Comparison of ENCODE assay signal across 21 cellular contexts in the genomic region with DNA sequence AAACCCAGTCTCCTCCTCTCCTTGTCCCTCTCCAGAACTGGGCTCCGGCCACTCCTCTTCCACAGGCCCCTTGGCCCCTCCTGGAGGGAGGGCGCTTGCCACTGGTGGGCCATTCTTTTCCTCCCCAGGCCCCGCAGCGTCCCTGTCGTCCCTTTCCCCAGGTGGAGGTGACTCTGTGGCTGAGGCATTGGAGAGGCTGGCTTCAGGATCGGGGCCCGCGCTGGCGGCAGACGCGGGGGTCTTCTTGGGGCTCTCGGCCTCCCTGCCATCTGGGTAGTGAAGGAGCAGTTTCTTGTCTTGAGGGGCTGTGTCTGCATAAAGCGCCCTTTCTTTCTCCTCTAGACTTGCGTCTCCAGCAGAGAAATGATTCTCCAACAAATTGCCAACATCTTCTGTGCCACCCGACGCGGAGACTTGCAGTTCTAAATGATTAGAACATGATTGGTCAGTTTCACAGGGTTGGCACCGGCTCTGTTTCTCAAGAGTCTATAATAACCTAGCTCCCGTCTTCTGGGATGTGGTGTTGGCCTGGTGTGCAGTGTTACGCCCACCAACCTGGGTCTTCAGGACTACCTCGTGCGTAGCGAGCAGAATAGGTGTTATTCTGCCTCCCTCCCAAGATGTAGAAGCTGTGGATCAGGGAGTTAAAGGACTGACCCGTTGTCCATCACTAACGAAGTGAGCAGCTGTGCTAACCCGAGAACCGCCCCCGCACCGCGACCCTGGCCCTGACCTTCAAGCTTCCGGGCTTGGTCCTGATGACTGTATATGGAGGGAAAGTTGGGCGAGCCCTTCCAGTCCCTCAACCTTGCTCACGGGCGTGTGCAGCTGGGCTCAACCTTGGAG. TPM values are rescaled to one million over a fixed set of nuclear protein-coding genes. Genes with fewer than 3 reads are reported as not detected.
DNase-seq lines count a peak whose midpoint lies in the region; ATAC-seq, FAIRE-seq and TF ChIP-seq lines count a peak whose summit lies in the region.
"Had no signal": no experiment of that assay in that cellular context is flagged by ENCODE, and none has a peak within 500 bp of the region (broad histone marks: within the 10 kb centered on the region; RNA-seq: fewer than 3 reads in every experiment).

No MANE protein-coding gene starts in this region.

- H2AK5ac ChIP-seq in IMR-90 (ENCODE audit: low read depth, low read length) = no peak overlapping the region

- 89% methylated on average over 12 of the region's 34 CpGs; no CpG with 5 or more reads in 1 of the 2 experiments for WGBS in IMR-90 (ENCODE audit: extremely low coverage in 2 of 2, insufficient read length in 1 of 2), 2 experiments

- H3K4me1 ChIP-seq in IMR-90 (ENCODE audit: control insufficient read depth, insufficient read depth, low read length) (peaks cover 7% of the 10 kb centered on the region), astrocyte (ENCODE audit: insufficient read depth, low read length) (peaks cover 6% of the 10 kb centered on the region), right atrium auricular region (peaks cover 0 to 72% of the 10 kb centered on the region in 2 donors), skeletal muscle tissue (ENCODE audit: control insufficient read depth in 3 of 3, insufficient read depth in 3 of 3, low read length in 3 of 3) (peaks cover 58 to 81% (median 76%) of the 10 kb centered on the region in 3 donors), Peyer's patch (peaks cover 0 to 3% (median 0%) of the 10 kb centered on the region in 4 donors)

- no peak overlapping the region for H3K56ac ChIP-seq in IMR-90 (ENCODE audit: extremely low read depth, insufficient read depth, low read length)

- H3K4me3 ChIP-seq in IMR-90 (ENCODE audit: insufficient read depth, low read depth, low read length) = no peak overlapping the region
- H3K4me3 ChIP-seq in astrocyte (ENCODE audit: insufficient read depth, low read depth, low read length) = no peak overlapping the region
- H3K4me3 ChIP-seq in right atrium auricular region = no peak overlapping the region
- peak overlapping the region in 2 of 3 donors; percentile 29 to 42 for H3K4me3 ChIP-seq in skeletal muscle tissue (ENCODE audit: low read length in 3 of 3)
- no peak overlapping the region for H3K4me3 ChIP-seq in Peyer's patch

- no peak for FAIRE-seq in astrocyte (lab: Jason Lieb, UNC)
- FAIRE-seq: GM19239 had no signal

- H2BK20ac ChIP-seq in IMR-90 (ENCODE audit: low read depth, low read length) = no peak overlapping the region

- no peak overlapping the region for H2BK15ac ChIP-seq in IMR-90 (ENCODE audit: low read depth, low read length)

- intact Hi-C loops in IMR-90 (cut with micrococcal nuclease) = no loop called here

- peaks cover 3% of the 10 kb centered on the region for H3K4me1 Mint-ChIP-seq in astrocyte (ENCODE audit: low read depth, unreplicated experiment)

- H3K9me3 ChIP-seq in IMR-90 (ENCODE audit: control insufficient read depth, insufficient read depth, low read length) = no peaks in the 10 kb centered on the region
- H3K9me3 ChIP-seq in astrocyte (ENCODE audit: insufficient read depth, low read depth, low read length) = no peaks in the 10 kb centered on the region
- no peaks in the 10 kb centered on the region for H3K9me3 ChIP-seq in right atrium auricular region
- H3K9me3 ChIP-seq in skeletal muscle tissue (ENCODE audit: control insufficient read depth in 3 of 3, low read length in 3 of 3) = no peaks in the 10 kb centered on the region
- H3K9me3 ChIP-seq in Peyer's patch = no peaks in the 10 kb centered on the region
- H3K9me3 ChIP-seq: Caco-2 had no signal

- H3K36me3 ChIP-seq in IMR-90 (ENCODE audit: control insufficient read depth, insufficient read depth, low read length) (no peaks in the 10 kb centered on the region), astrocyte (ENCODE audit: insufficient read depth, low read length) (no peaks in the 10 kb centered on the region), right atrium auricular region (peaks cover 27% of the 10 kb centered on the region), skeletal muscle tissue (ENCODE audit: control insufficient read depth in 3 of 3, insufficient read depth in 3 of 3, low read length in 3 of 3) (peaks cover 8 to 28% (median 27%) of the 10 kb centered on the region in 3 donors), Peyer's patch (no peaks in the 10 kb centered on the region)

- dilution Hi-C loops in IMR-90 (cut with HindIII; ENCODE audit: low sequenced_read_pairs, unreplicated experiment) = no loop called here

- H2AK9ac ChIP-seq in IMR-90 (replicated peaks; ENCODE audit: low read depth, low read length, poor library complexity) = no peak overlapping the region

- H3K79me2 ChIP-seq in astrocyte (ENCODE audit: insufficient read depth, low read length) = no peaks in the 10 kb centered on the region

- no peaks in the 10 kb centered on the region for H3K27me3 ChIP-seq in IMR-90 (ENCODE audit: control insufficient read depth, insufficient read depth, low read length)
- H3K27me3 ChIP-seq in astrocyte (ENCODE audit: insufficient read depth, low read length) = no peaks in the 10 kb centered on the region
- no peaks in the 10 kb centered on the region for H3K27me3 ChIP-seq in right atrium auricular region
- no peaks in the 10 kb centered on the region for H3K27me3 ChIP-seq in skeletal muscle tissue (ENCODE audit: control insufficient read depth in 3 of 3, insufficient read depth in 3 of 3, low read length in 3 of 3)
- H3K27me3 ChIP-seq in Peyer's patch = no peaks in the 10 kb centered on the region

- CTCF ChIA-PET in IMR-90 (lab: Yijun Ruan, JAX) = no interaction called here

- no TSS peak for BruUV-seq in IMR-90 (replicated peaks; lab: Mats Ljungman, UMichigan)

- H3K14ac ChIP-seq in IMR-90 (replicated peaks; ENCODE audit: low read depth, low read length) = no peak overlapping the region

- peak overlapping the region; percentile 12 for H3K27ac Mint-ChIP-seq in astrocyte (ENCODE audit: unreplicated experiment)
- H3K27ac Mint-ChIP-seq: H9, IgD-negative memory B cell had no signal

- H4K20me1 ChIP-seq in IMR-90 (ENCODE audit: insufficient read depth, low read length) (no peaks in the 10 kb centered on the region), astrocyte (ENCODE audit: insufficient read depth, low read length) (no peaks in the 10 kb centered on the region)

- no peak overlapping the region for H4K8ac ChIP-seq in IMR-90 (ENCODE audit: low read depth in 2 of 2, low read length in 2 of 2)

- H3K9me1 ChIP-seq in IMR-90 (ENCODE audit: insufficient read depth, low read length) = peaks cover 3% of the 10 kb centered on the region; the same call in 1 of the 2 replicates

- no peak overlapping the region for H3K23ac ChIP-seq in IMR-90 (ENCODE audit: low read depth, low read length)

- ATAC-seq in IMR-90 (ENCODE audit: low read depth) = no peak

- peak overlapping the region; percentile 30 for H2AFZ ChIP-seq in IMR-90 (replicated peaks; ENCODE audit: low read length, poor library complexity)
- H2AFZ ChIP-seq in astrocyte (ENCODE audit: low read depth, low read length) = no peak overlapping the region

- no peak overlapping the region for H2BK5ac ChIP-seq in IMR-90 (ENCODE audit: low read depth, low read length, poor library complexity, severe bottlenecking)

- H3K27ac ChIP-seq in IMR-90 (ENCODE audit: insufficient read depth, low read length) (no peak overlapping the region), astrocyte (ENCODE audit: low read depth, low read length) (no peak overlapping the region), right atrium auricular region (peak overlapping the region; percentile 93 to 98), skeletal muscle tissue (ENCODE audit: low read depth, low read length) (peak overlapping the region; percentile 99), Peyer's patch (no peak overlapping the region)
- H3K27ac ChIP-seq: RWPE1 had no signal

- in situ Hi-C loops in IMR-90 (cut with MboI; ENCODE audit: low sequenced_read_pairs) = no loop called here

- no peaks in the 10 kb centered on the region; a peak in 1 of 4 replicates for H3K79me1 ChIP-seq in IMR-90 (ENCODE audit: low read depth in 1 of 2, low read length in 2 of 2)

- POLR2A ChIA-PET in IMR-90 (lab: Charles Lee; ENCODE audit: unreplicated experiment) = no interaction called here

- H3K4me3 Mint-ChIP-seq in astrocyte (ENCODE audit: unreplicated experiment) = no peak overlapping the region
- H3K4me3 Mint-ChIP-seq: H9 had no signal

- no peak overlapping the region for H4K5ac ChIP-seq in IMR-90 (ENCODE audit: low read depth, low read length)

- H3K4ac ChIP-seq in IMR-90 (ENCODE audit: low read depth, low read length) = no peak overlapping the region

- no peak for TF ChIP-seq CTCF in IMR-90 (conservative IDR thresholded peaks at IDR 0.05; ENCODE audit: low read depth, low read length)
- no peak for TF ChIP-seq CTCF in astrocyte (IDR thresholded peaks at IDR 0.05; ENCODE audit: insufficient read depth, low read depth, low read length)
- no peak for TF ChIP-seq CTCF in right atrium auricular region (IDR thresholded peaks at IDR 0.05)
- TF ChIP-seq CTCF in Peyer's patch (IDR thresholded peaks at IDR 0.05) = no peak

- H2BK120ac ChIP-seq in IMR-90 (ENCODE audit: low read depth, low read length) = no peak overlapping the region

- H3K9me3 Mint-ChIP-seq in astrocyte (ENCODE audit: unreplicated experiment) = no peaks in the 10 kb centered on the region
- H3K9me3 Mint-ChIP-seq: H9, IgD-negative memory B cell had no signal

- H3K4me2 ChIP-seq in IMR-90 (ENCODE audit: low read depth, low read length) = no peak overlapping the region
- no peak overlapping the region for H3K4me2 ChIP-seq in astrocyte (ENCODE audit: low read length)

- H3K27me3 Mint-ChIP-seq in astrocyte (ENCODE audit: low read depth, unreplicated experiment) = peaks cover 20% of the 10 kb centered on the region

- no peak for TF ChIP-seq RAD21 in IMR-90 (IDR thresholded peaks at IDR 0.05; ENCODE audit: low read length)

- no peaks in the 10 kb centered on the region for H3K36me3 Mint-ChIP-seq in astrocyte (ENCODE audit: low read depth, unreplicated experiment)
- H3K36me3 Mint-ChIP-seq: CD14-positive monocyte, IgD-negative memory B cell had no signal

- no peak overlapping the region for H4K91ac ChIP-seq in IMR-90 (ENCODE audit: insufficient read depth, low read depth, low read length)

- no peak for DNase-seq in IMR-90
- DNase-seq in astrocyte (ENCODE audit: low read depth) = no peak
- DNase-seq in right atrium auricular region (ENCODE audit: low spot score) = no peak
- DNase-seq in Peyer's patch = no peak
- DNase-seq in NCI-H128 (lab: John Stamatoyannopoulos, UW; ENCODE audit: unreplicated experiment) = no peak
- no peak for DNase-seq in glomerular visceral epithelial cell (ENCODE audit: extremely low spot score)
- DNase-seq: Caco-2; H9; NCI-H1417 treated with DMSO at 0.1 percent for 48 hours; NCI-H2029; NCI-H2171; NCI-H446; NK-92 treated with Interleukin-12 subunit alpha and Interleukin-12 subunit beta, amount 100 ng/mL, for 24 hours; OCI-M1 had no signal

- TF ChIP-seq POLR2A in IMR-90 (IDR thresholded peaks at IDR 0.05; ENCODE audit: low read depth, low read length) = no peak
- no peak for TF ChIP-seq POLR2A in Peyer's patch (IDR thresholded peaks at IDR 0.05)

- no peak overlapping the region for H3K9ac ChIP-seq in IMR-90 (ENCODE audit: low read depth, low read length)
- H3K9ac ChIP-seq in astrocyte (ENCODE audit: low read length) = no peak overlapping the region
- peak overlapping the region; percentile 27 to 77 (median 53) for H3K9ac ChIP-seq in skeletal muscle tissue (ENCODE audit: low read depth in 1 of 3, low read length in 3 of 3)

- H3K18ac ChIP-seq in IMR-90 (ENCODE audit: low read depth, low read length) = no peak overlapping the region

RNA-seq across cellular contexts. Expression of a gene that starts 34.0 kb away (rescaled TPM):
- total RNA-seq in IMR-90 (2012; rRNA removed) = under 0.01 TPM in 1 of 2 replicates, not detected in the other
- 0.04 and 0.14 TPM in 2 replicates for polyA plus RNA-seq in IMR-90 (2012; rRNA removed)
- polyA plus RNA-seq in IMR-90 (2012; cell fraction: cytosol; rRNA removed) = 0.08 TPM in 2 replicates
- polyA plus RNA-seq in IMR-90 (2012; cell fraction: nucleus; rRNA removed; ENCODE audit: low replicate concordance) = 0.04 and 0.13 TPM in 2 replicates
- total RNA-seq in astrocyte = not detected in 2 replicates
- 100 to 1,000 TPM; 295 to 466 TPM for total RNA-seq in right atrium auricular region
- total RNA-seq in skeletal muscle tissue = 230 TPM
- total RNA-seq in Peyer's patch = 1 to 10 TPM in 1 of 4 donors, under 1 TPM in 3; 0.35 to 1.7 (median 0.63) TPM
- total RNA-seq: Caco-2, H9, HT-29, SK-MEL-5 had no signal
- polyA plus RNA-seq: CD14-positive monocyte, IgD-negative memory B cell had no signal

Comparison
In these comparisons a context has a peak if more than half of its experiments do, and no peak if none do; other contexts are left out.
1. H3K27ac ChIP-seq: peak in right atrium auricular region (2 of 2) and skeletal muscle tissue (single experiment); none in IMR-90 (single experiment), astrocyte (single experiment) and Peyer's patch (0 of 4).
2. H3K4me3 ChIP-seq: peak in skeletal muscle tissue (2 of 3); none in IMR-90 (single experiment), astrocyte (single experiment), right atrium auricular region (0 of 2) and Peyer's patch (0 of 4).
3. H3K9ac ChIP-seq: peak in skeletal muscle tissue (3 of 3); none in IMR-90 (single experiment) and astrocyte (single experiment).
4. RNA of a gene that starts 34.0 kb away (total RNA-seq): 295 to 466 TPM in right atrium auricular region and 230 TPM in skeletal muscle tissue (single experiment); 0.35 to 1.7 TPM in Peyer's patch, under 0.01 TPM in IMR-90 and not detected in astrocyte; every median in the first group is over 10 times any median in the second.